ENCODE assay signal across 17 cellular contexts in the genomic region with DNA sequence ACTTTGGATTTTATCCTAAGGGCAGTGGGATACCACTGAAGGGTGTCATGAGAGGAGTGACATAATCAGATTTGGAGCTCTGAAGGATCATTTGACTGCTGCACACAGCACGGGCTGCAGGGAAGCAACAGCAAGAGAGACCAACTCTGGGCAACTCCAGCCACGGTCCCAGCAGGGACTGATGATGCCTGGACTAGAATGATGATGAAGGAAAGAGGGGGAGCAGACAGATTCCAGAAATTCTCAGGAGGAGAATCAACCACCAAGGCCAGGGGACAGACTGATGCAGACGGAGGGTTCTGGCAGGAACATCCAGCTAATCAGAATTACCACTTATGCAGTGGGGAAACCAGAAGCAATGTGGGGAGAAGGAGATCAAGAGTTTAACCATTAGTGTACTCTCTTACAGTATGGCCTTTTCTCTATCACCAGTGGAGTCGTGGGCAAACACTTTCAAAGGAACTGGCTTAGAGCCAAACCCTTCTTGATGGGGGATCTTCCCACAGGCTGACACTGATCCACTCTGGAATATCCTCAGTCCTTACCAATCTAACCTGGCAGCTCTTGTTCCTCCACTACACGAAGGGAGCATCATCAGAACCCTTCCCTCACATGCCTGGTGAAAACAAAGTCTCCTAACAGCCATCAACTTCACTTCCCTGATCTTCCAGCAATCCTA. TPM values are rescaled to one million over a fixed set of nuclear protein-coding genes. Genes with fewer than 3 reads are reported as not detected.
DNase-seq lines count a peak whose midpoint lies in the region; ATAC-seq and TF ChIP-seq lines count a peak whose summit lies in the region.
"Had no signal": no experiment of that assay in that cellular context is flagged by ENCODE, and none has a peak within 500 bp of the region (broad histone marks: within the 10 kb centered on the region; RNA-seq: fewer than 3 reads in every experiment).

No MANE protein-coding gene starts in this region.

- CTCF ChIA-PET in AG04449 (lab: Yijun Ruan, JAX), result interaction anchor here (1.3 to 2.6 kb wide), 2 partner anchors 13 to 211 kb away, joined by 3 to 9 read pairs; no protein-coding TSS in a partner anchor

- peaks cover 36% of the 10 kb centered on the region for H3K36me3 Mint-ChIP-seq in activated naive CD8-positive, alpha-beta T cell treated with anti-CD3 and anti-CD28 coated beads for 36 hours

- DNase-seq in AG04449 (ENCODE audit: low read depth, low spot score) (peak; percentile 51), GM03348 (ENCODE audit: low spot score) (peak; percentile 76), posterior cingulate gyrus (no peak), BE2C (no peak)
- no peak for DNase-seq in activated naive CD8-positive, alpha-beta T cell treated with anti-CD3 and anti-CD28 coated beads for 36 hours
- DNase-seq: activated CD8-positive, alpha-beta memory T cell treated with anti-CD3 and anti-CD28 coated beads, Interleukin-2, amount 10 ng/mL, durations not matched to agents 7 days and 5 days; effector CD8-positive, alpha-beta T cell; gastrocnemius medialis; islet precursor cell; Karpas-422; NCI-H187; NK-92 treated with Interleukin-12 subunit alpha and Interleukin-12 subunit beta, amount 100 ng/mL, for 24 hours; sigmoid colon; SJCRH30 had no signal

- H3K27me3 Mint-ChIP-seq in activated naive CD8-positive, alpha-beta T cell treated with anti-CD3 and anti-CD28 coated beads for 36 hours, result no peaks in the 10 kb centered on the region
- H3K27me3 Mint-ChIP-seq: activated CD8-positive, alpha-beta memory T cell treated with anti-CD3 and anti-CD28 coated beads, Interleukin-2, amount 10 ng/mL, durations not matched to agents 7 days and 5 days had no signal

- TF ChIP-seq CTCF in AG04449 (IDR thresholded peaks at IDR 0.05; ENCODE audit: insufficient read depth, low read length, missing control alignments), result no peak
- TF ChIP-seq CTCF in BE2C (IDR thresholded peaks at IDR 0.05; ENCODE audit: low read depth, low read length), result no peak

- no peak for ATAC-seq in HG03565 (IDR thresholded peaks at IDR 0.05; ENCODE audit: unreplicated experiment)
- no peak for ATAC-seq in HG03521 (IDR thresholded peaks at IDR 0.05; ENCODE audit: unreplicated experiment)
- ATAC-seq: activated CD8-positive, alpha-beta memory T cell treated with anti-CD3 and anti-CD28 coated beads, Interleukin-2, amount 10 ng/mL, durations not matched to agents 7 days and 5 days; gastrocnemius medialis had no signal

- no peak overlapping the region for H3K27ac Mint-ChIP-seq in activated naive CD8-positive, alpha-beta T cell treated with anti-CD3 and anti-CD28 coated beads for 36 hours
- H3K27ac Mint-ChIP-seq: activated CD8-positive, alpha-beta memory T cell treated with anti-CD3 and anti-CD28 coated beads, Interleukin-2, amount 10 ng/mL, durations not matched to agents 7 days and 5 days had no signal

- peak overlapping the region; percentile 28 for H3K9ac ChIP-seq in iPS-15b (ENCODE audit: low read depth, low read length)

- H3K4me3 Mint-ChIP-seq in activated naive CD8-positive, alpha-beta T cell treated with anti-CD3 and anti-CD28 coated beads for 36 hours, result peak overlapping the region; percentile 29
- H3K4me3 Mint-ChIP-seq: activated CD8-positive, alpha-beta memory T cell treated with anti-CD3 and anti-CD28 coated beads, Interleukin-2, amount 10 ng/mL, durations not matched to agents 7 days and 5 days had no signal

- H3K4me1 ChIP-seq in iPS-15b (ENCODE audit: control insufficient read depth, insufficient read depth, low read length), result peaks cover 8% of the 10 kb centered on the region
- H3K4me1 ChIP-seq in BE2C, result no peaks in the 10 kb centered on the region
- H3K4me1 ChIP-seq: SJCRH30 had no signal

- H3K27me3 ChIP-seq in iPS-15b (ENCODE audit: control insufficient read depth, insufficient read depth, low read length) (no peaks in the 10 kb centered on the region), BE2C (no peaks in the 10 kb centered on the region)
- H3K27me3 ChIP-seq: gastrocnemius medialis, sigmoid colon, SJCRH30 had no signal

- intact Hi-C loops in posterior cingulate gyrus (cut with DNase I), result no loop called here

- peaks cover 54% of the 10 kb centered on the region for H3K4me1 Mint-ChIP-seq in activated naive CD8-positive, alpha-beta T cell treated with anti-CD3 and anti-CD28 coated beads for 36 hours

- no peaks in the 10 kb centered on the region for H3K9me3 Mint-ChIP-seq in activated naive CD8-positive, alpha-beta T cell treated with anti-CD3 and anti-CD28 coated beads for 36 hours

- H3K4me3 ChIP-seq in AG04449 (ENCODE audit: low read depth, low read length), result no peak overlapping the region
- no peak overlapping the region for H3K4me3 ChIP-seq in iPS-15b (ENCODE audit: low read depth, low read length)
- H3K4me3 ChIP-seq in BE2C (ENCODE audit: low read depth, low read length), result no peak overlapping the region
- H3K4me3 ChIP-seq: gastrocnemius medialis, sigmoid colon, SJCRH30 had no signal

- POLR2A ChIA-PET in AG04449 (lab: Yijun Ruan, JAX), result no interaction called here

- peaks cover 11% of the 10 kb centered on the region for H3K36me3 ChIP-seq in iPS-15b (ENCODE audit: control insufficient read depth, insufficient read depth, low read length)
- H3K36me3 ChIP-seq in BE2C, result peaks cover 22% of the 10 kb centered on the region

- H3K9me3 ChIP-seq in iPS-15b (ENCODE audit: control insufficient read depth, insufficient read depth, low read length) (no peaks in the 10 kb centered on the region), BE2C (no peaks in the 10 kb centered on the region)
- H3K9me3 ChIP-seq: gastrocnemius medialis, sigmoid colon, SJCRH30 had no signal

RNA-seq across cellular contexts. Expression of a gene that starts 3.3 kb away (rescaled TPM):
- 10 to 100 TPM; 35.6 to 38.4 TPM for total RNA-seq in activated naive CD8-positive, alpha-beta T cell treated with anti-CD3 and anti-CD28 coated beads for 36 hours
- polyA plus RNA-seq in BE2C (2012; ENCODE audit: insufficient read depth, insufficient read length, low read depth), result 23.1 TPM

RNA-seq across cellular contexts. Expression of a gene that starts 23.0 kb away (rescaled TPM):
- total RNA-seq in activated naive CD8-positive, alpha-beta T cell treated with anti-CD3 and anti-CD28 coated beads for 36 hours, result 10 to 100 TPM; 10.9 to 12.5 TPM
- polyA plus RNA-seq in BE2C (2012; ENCODE audit: insufficient read depth, insufficient read length, low read depth), result not detected

Comparison
In these comparisons a context has a peak if more than half of its experiments do, and no peak if none do; other contexts are left out.
1. DNase-seq: peak in AG04449 (single experiment) and GM03348 (single experiment); none in activated naive CD8-positive, alpha-beta T cell treated with anti-CD3 and anti-CD28 coated beads for 36 hours (single experiment), posterior cingulate gyrus (0 of 10) and BE2C (single experiment).